Comparison of ENCODE assay signal across 8 cellular contexts in genomic region chr1:111032295-111032897, GRCh38.
A peak's percentile ranks its signal among the peaks of the same experiment; 100 is the strongest.
DNase-seq lines count a peak whose midpoint lies in the region; ATAC-seq and TF ChIP-seq lines count a peak whose summit lies in the region.

No MANE protein-coding gene starts in this region.

- no peak overlapping the region for H3K27ac ChIP-seq in neural cell (ENCODE audit: low read length)

- no peak overlapping the region for H3K9ac ChIP-seq in neural cell (ENCODE audit: low read length)

- H2AFZ ChIP-seq in neural cell (ENCODE audit: low read depth, low read length): no peak overlapping the region

- H3K4me3 ChIP-seq in Jurkat, Clone E6-1 (ENCODE audit: low read length): no peak overlapping the region
- no peak overlapping the region for H3K4me3 ChIP-seq in neural cell (ENCODE audit: low read length)

- no peaks in the 10 kb centered on the region for H3K27me3 ChIP-seq in neural cell (ENCODE audit: insufficient read depth, low read depth, low read length)

- no peaks in the 10 kb centered on the region for H3K36me3 ChIP-seq in neural cell (ENCODE audit: insufficient read depth, low read length)

- ATAC-seq in left colon (no peak), GM19467 (IDR thresholded peaks at IDR 0.05; ENCODE audit: unreplicated experiment) (no peak)

- H3K4me2 ChIP-seq in neural cell (ENCODE audit: low read length): no peak overlapping the region

- no peak for TF ChIP-seq EP300 in neural cell (conservative IDR thresholded peaks at IDR 0.05; ENCODE audit: poor library complexity, severe bottlenecking)

- H3K9me3 ChIP-seq in neural cell (ENCODE audit: low read length): no peaks in the 10 kb centered on the region

- peak; percentile 74 for TF ChIP-seq CTCF in neural cell (IDR thresholded peaks at IDR 0.05; ENCODE audit: poor library complexity, severe bottlenecking)

- H3F3A ChIP-seq in neural cell (ENCODE audit: insufficient read depth, low read length, poor library complexity, severe bottlenecking): no peaks in the 10 kb centered on the region

- H3K9me2 ChIP-seq in neural cell (ENCODE audit: insufficient read depth, low read length): no peaks in the 10 kb centered on the region

- peak; percentile 48 for TF ChIP-seq RAD21 in neural cell (conservative IDR thresholded peaks at IDR 0.05)

- no peaks in the 10 kb centered on the region for H3K79me2 ChIP-seq in neural cell (replicated peaks; ENCODE audit: insufficient read depth, low read length)

- DNase-seq in activated CD4-positive, CD25-positive, alpha-beta regulatory T cell treated with anti-CD3 and anti-CD28 coated beads, Interleukin-2, amount 50 U/mL, for 16 hours (ENCODE audit: low read depth, low spot score): peak; percentile 21
- no peak for DNase-seq in activated CD4-positive, CD25-positive, alpha-beta regulatory T cell (lab: John Stamatoyannopoulos, UW)
- peak; percentile 39 for DNase-seq in Jurkat, Clone E6-1 (ENCODE audit: low read depth, low spot score)
- DNase-seq in SK-N-DZ (ENCODE audit: low spot score) (peak; percentile 32), left colon (no peak)
- peak; percentile 6 for DNase-seq in effector CD8-positive, alpha-beta T cell (lab: John Stamatoyannopoulos, UW)

- no peaks in the 10 kb centered on the region for H4K20me1 ChIP-seq in neural cell (ENCODE audit: insufficient read depth)

- intact Hi-C loops in left colon (cut with DNase I, micrococcal nuclease): no loop called here

TF ChIP-seq in neural cell, 6 proteins besides CTCF, POLR2A, EP300 and RAD21:
- TF ChIP-seq POLR2AphosphoS5 (IDR thresholded peaks at IDR 0.05): no peak
- peak; percentile 52 for TF ChIP-seq SMC3 (conservative IDR thresholded peaks at IDR 0.05; ENCODE audit: poor library complexity)
- TF ChIP-seq REST (IDR thresholded peaks at IDR 0.05; ENCODE audit: borderline replicate concordance): no peak
- TF ChIP-seq TAF1 (IDR thresholded peaks at IDR 0.05; ENCODE audit: low read depth): no peak

Comparison
In these comparisons a context has a peak if more than half of its experiments do, and no peak if none do; other contexts are left out.
1. DNase-seq: peak in activated CD4-positive, CD25-positive, alpha-beta regulatory T cell treated with anti-CD3 and anti-CD28 coated beads, Interleukin-2, amount 50 U/mL, for 16 hours (single experiment), Jurkat, Clone E6-1 (single experiment), SK-N-DZ (single experiment) and effector CD8-positive, alpha-beta T cell (single experiment); none in activated CD4-positive, CD25-positive, alpha-beta regulatory T cell (0 of 4) and left colon (0 of 2).